1 cellular context compared by ENCODE assay signal in the genomic region with DNA sequence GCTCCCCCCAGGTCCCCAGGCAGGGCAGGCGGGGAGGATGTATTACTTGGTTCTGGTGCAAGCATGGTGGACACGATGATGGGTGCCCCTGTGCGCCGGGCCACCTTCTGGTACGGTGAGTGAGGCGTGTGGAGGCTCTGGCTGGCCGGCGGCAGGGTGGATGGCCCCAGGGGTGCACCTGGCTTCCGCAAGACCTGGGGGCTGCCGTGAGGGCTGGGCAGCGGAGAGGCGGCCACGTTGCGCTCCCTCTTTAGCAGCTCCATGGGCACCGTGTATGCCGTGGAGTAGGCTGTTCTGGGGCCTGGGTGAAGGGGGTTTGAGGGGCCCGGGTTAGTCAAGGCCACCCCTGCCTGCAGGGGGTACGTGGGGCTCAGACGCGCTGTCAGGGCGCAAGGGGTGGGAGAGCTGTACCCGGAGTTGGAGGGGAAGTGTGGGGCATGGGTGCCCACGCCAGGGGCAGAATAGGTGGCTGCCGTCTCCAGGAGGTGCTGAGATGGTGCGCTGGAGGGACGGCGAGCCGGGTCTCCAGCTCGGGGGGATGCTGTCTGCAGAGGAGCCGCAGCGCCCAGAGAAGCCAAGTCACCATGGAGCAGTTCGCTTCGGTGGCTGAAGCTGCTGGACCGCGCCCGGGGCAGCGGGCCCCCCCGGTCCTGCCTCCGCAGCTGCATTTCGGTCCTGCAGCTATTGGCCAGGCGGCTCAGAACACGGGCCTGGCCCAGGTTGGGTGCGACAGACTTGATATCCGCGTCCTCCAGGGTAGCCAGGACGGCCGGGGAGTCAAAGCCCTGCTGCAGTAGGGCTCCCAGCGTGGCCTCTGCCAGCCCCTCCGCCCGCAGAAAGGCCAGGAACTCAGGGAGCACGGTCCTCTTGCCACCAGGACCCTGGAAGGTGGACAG.
TF ChIP-seq lines count a peak whose summit lies in the region.

No MANE protein-coding gene starts in this region.

TF ChIP-seq in IMR-90, 13 proteins besides CTCF, POLR2A, EP300 and RAD21 (continued from another document):
- TF ChIP-seq, protein P1, sequence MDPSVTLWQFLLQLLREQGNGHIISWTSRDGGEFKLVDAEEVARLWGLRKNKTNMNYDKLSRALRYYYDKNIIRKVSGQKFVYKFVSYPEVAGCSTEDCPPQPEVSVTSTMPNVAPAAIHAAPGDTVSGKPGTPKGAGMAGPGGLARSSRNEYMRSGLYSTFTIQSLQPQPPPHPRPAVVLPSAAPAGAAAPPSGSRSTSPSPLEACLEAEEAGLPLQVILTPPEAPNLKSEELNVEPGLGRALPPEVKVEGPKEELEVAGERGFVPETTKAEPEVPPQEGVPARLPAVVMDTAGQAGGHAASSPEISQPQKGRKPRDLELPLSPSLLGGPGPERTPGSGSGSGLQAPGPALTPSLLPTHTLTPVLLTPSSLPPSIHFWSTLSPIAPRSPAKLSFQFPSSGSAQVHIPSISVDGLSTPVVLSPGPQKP (IDR thresholded peaks at IDR 0.05; ENCODE audit: borderline replicate concordance, low read depth, low read length): no peak
- no peak for TF ChIP-seq CEBPB (IDR thresholded peaks at IDR 0.05; ENCODE audit: low read depth, low read length)
- TF ChIP-seq MXI1 (IDR thresholded peaks at IDR 0.05; ENCODE audit: borderline replicate concordance, low read depth, low read length): no peak
- TF ChIP-seq, protein P2, sequence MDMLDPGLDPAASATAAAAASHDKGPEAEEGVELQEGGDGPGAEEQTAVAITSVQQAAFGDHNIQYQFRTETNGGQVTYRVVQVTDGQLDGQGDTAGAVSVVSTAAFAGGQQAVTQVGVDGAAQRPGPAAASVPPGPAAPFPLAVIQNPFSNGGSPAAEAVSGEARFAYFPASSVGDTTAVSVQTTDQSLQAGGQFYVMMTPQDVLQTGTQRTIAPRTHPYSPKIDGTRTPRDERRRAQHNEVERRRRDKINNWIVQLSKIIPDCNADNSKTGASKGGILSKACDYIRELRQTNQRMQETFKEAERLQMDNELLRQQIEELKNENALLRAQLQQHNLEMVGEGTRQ (IDR thresholded peaks at IDR 0.05; ENCODE audit: low read depth, low read length): no peak
- TF ChIP-seq BHLHE40 (IDR thresholded peaks at IDR 0.05; ENCODE audit: low read depth, low read length): no peak
- TF ChIP-seq NFE2L2 (IDR thresholded peaks at IDR 0.05; ENCODE audit: low read depth, low read length): no peak
TF ChIP-seq in IMR-90: peak in this region for 0.
